In the genomic region with DNA sequence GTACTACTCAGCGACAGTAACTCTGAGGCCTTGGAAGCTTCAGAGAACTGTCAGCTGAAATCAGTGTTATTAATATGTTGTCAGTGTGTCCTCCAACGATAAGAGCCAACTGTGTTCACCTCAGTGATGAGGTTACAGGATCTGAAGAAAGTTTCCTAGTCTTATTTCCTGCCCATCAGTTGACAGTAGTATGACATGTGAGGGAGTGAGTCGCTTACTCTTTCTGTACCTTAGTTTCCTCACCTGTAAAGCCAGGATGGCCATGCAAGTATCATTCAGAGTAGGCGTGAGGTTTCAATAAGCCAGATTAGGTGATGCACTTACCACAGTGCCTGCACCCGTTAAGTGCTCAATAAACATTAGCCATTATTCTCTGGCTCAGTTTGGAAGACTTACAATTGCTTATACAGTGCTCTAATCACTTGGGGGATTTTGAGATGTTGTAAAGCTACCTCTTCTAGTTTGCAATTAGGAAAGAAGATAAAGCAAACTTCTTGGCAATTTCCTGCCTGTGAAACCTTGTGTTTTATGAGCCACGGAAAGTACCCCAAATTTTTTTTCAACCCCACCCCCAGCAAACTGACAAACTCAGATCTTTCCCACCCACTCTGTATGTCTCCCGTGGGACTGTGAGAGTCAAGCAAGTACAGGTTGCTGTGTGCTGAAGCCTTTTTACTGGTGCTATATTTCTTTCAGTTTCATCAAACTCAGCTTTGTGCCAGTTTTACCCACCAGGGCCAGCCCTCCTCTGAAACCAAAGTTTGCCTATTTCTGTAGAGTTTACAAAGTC, we compare ENCODE assay signal across 1 cellular context.
A peak's percentile ranks its signal among the peaks of the same experiment; 100 is the strongest.
TF ChIP-seq lines count a peak whose summit lies in the region.

No MANE protein-coding gene starts in this region.

TF ChIP-seq in K562, 482 proteins besides CTCF, POLR2A, EP300 and RAD21 (continued from another document):
- TF ChIP-seq, protein P1, sequence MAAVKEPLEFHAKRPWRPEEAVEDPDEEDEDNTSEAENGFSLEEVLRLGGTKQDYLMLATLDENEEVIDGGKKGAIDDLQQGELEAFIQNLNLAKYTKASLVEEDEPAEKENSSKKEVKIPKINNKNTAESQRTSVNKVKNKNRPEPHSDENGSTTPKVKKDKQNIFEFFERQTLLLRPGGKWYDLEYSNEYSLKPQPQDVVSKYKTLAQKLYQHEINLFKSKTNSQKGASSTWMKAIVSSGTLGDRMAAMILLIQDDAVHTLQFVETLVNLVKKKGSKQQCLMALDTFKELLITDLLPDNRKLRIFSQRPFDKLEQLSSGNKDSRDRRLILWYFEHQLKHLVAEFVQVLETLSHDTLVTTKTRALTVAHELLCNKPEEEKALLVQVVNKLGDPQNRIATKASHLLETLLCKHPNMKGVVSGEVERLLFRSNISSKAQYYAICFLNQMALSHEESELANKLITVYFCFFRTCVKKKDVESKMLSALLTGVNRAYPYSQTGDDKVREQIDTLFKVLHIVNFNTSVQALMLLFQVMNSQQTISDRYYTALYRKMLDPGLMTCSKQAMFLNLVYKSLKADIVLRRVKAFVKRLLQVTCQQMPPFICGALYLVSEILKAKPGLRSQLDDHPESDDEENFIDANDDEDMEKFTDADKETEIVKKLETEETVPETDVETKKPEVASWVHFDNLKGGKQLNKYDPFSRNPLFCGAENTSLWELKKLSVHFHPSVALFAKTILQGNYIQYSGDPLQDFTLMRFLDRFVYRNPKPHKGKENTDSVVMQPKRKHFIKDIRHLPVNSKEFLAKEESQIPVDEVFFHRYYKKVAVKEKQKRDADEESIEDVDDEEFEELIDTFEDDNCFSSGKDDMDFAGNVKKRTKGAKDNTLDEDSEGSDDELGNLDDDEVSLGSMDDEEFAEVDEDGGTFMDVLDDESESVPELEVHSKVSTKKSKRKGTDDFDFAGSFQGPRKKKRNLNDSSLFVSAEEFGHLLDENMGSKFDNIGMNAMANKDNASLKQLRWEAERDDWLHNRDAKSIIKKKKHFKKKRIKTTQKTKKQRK (IDR thresholded peaks at IDR 0.05; ENCODE audit: borderline replicate concordance, low read depth, low read length), result no peak
- peak; percentile 93 for TF ChIP-seq TEAD4 (IDR thresholded peaks at IDR 0.05; ENCODE audit: low read length)
- no peak for TF ChIP-seq TEAD4 (CRISPR knock-in tag; IDR thresholded peaks at IDR 0.05; ENCODE audit: borderline replicate concordance)
- TF ChIP-seq E2F3 (CRISPR knock-in tag; IDR thresholded peaks at IDR 0.05), result no peak
- TF ChIP-seq ATF7 (IDR thresholded peaks at IDR 0.05), result peak; percentile 51
- TF ChIP-seq TOE1 (IDR thresholded peaks at IDR 0.05; ENCODE audit: borderline replicate concordance), result peak; percentile 41; the same call in 1 of the 2 replicates
- TF ChIP-seq TOE1 (CRISPR knock-in tag; IDR thresholded peaks at IDR 0.05; ENCODE audit: borderline replicate concordance, low read depth), result no peak
- peak; percentile 90 for TF ChIP-seq CTBP1 (IDR thresholded peaks at IDR 0.05; ENCODE audit: borderline replicate concordance)
- TF ChIP-seq, protein P2, sequence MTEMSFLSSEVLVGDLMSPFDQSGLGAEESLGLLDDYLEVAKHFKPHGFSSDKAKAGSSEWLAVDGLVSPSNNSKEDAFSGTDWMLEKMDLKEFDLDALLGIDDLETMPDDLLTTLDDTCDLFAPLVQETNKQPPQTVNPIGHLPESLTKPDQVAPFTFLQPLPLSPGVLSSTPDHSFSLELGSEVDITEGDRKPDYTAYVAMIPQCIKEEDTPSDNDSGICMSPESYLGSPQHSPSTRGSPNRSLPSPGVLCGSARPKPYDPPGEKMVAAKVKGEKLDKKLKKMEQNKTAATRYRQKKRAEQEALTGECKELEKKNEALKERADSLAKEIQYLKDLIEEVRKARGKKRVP (CRISPR knock-in tag; IDR thresholded peaks at IDR 0.05), result no peak
- no peak for TF ChIP-seq MCM5 (IDR thresholded peaks at IDR 0.05; ENCODE audit: low read depth)
- no peak for TF ChIP-seq SMAD3 (CRISPR knock-in tag; conservative IDR thresholded peaks at IDR 0.05)
- peak; percentile 84 for TF ChIP-seq CBFA2T2 (conservative IDR thresholded peaks at IDR 0.05)
- TF ChIP-seq BRD9 (IDR thresholded peaks at IDR 0.05; ENCODE audit: low read depth, partially characterized antibody), result peak; percentile 32
- TF ChIP-seq HEY1 (CRISPR knock-in tag; IDR thresholded peaks at IDR 0.05; ENCODE audit: borderline replicate concordance), result no peak
- TF ChIP-seq MECOM (CRISPR knock-in tag; IDR thresholded peaks at IDR 0.05), result peak; percentile 88
- TF ChIP-seq NCOR1 (IDR thresholded peaks at IDR 0.05), result peak; percentile 85
- TF ChIP-seq, protein P3, sequence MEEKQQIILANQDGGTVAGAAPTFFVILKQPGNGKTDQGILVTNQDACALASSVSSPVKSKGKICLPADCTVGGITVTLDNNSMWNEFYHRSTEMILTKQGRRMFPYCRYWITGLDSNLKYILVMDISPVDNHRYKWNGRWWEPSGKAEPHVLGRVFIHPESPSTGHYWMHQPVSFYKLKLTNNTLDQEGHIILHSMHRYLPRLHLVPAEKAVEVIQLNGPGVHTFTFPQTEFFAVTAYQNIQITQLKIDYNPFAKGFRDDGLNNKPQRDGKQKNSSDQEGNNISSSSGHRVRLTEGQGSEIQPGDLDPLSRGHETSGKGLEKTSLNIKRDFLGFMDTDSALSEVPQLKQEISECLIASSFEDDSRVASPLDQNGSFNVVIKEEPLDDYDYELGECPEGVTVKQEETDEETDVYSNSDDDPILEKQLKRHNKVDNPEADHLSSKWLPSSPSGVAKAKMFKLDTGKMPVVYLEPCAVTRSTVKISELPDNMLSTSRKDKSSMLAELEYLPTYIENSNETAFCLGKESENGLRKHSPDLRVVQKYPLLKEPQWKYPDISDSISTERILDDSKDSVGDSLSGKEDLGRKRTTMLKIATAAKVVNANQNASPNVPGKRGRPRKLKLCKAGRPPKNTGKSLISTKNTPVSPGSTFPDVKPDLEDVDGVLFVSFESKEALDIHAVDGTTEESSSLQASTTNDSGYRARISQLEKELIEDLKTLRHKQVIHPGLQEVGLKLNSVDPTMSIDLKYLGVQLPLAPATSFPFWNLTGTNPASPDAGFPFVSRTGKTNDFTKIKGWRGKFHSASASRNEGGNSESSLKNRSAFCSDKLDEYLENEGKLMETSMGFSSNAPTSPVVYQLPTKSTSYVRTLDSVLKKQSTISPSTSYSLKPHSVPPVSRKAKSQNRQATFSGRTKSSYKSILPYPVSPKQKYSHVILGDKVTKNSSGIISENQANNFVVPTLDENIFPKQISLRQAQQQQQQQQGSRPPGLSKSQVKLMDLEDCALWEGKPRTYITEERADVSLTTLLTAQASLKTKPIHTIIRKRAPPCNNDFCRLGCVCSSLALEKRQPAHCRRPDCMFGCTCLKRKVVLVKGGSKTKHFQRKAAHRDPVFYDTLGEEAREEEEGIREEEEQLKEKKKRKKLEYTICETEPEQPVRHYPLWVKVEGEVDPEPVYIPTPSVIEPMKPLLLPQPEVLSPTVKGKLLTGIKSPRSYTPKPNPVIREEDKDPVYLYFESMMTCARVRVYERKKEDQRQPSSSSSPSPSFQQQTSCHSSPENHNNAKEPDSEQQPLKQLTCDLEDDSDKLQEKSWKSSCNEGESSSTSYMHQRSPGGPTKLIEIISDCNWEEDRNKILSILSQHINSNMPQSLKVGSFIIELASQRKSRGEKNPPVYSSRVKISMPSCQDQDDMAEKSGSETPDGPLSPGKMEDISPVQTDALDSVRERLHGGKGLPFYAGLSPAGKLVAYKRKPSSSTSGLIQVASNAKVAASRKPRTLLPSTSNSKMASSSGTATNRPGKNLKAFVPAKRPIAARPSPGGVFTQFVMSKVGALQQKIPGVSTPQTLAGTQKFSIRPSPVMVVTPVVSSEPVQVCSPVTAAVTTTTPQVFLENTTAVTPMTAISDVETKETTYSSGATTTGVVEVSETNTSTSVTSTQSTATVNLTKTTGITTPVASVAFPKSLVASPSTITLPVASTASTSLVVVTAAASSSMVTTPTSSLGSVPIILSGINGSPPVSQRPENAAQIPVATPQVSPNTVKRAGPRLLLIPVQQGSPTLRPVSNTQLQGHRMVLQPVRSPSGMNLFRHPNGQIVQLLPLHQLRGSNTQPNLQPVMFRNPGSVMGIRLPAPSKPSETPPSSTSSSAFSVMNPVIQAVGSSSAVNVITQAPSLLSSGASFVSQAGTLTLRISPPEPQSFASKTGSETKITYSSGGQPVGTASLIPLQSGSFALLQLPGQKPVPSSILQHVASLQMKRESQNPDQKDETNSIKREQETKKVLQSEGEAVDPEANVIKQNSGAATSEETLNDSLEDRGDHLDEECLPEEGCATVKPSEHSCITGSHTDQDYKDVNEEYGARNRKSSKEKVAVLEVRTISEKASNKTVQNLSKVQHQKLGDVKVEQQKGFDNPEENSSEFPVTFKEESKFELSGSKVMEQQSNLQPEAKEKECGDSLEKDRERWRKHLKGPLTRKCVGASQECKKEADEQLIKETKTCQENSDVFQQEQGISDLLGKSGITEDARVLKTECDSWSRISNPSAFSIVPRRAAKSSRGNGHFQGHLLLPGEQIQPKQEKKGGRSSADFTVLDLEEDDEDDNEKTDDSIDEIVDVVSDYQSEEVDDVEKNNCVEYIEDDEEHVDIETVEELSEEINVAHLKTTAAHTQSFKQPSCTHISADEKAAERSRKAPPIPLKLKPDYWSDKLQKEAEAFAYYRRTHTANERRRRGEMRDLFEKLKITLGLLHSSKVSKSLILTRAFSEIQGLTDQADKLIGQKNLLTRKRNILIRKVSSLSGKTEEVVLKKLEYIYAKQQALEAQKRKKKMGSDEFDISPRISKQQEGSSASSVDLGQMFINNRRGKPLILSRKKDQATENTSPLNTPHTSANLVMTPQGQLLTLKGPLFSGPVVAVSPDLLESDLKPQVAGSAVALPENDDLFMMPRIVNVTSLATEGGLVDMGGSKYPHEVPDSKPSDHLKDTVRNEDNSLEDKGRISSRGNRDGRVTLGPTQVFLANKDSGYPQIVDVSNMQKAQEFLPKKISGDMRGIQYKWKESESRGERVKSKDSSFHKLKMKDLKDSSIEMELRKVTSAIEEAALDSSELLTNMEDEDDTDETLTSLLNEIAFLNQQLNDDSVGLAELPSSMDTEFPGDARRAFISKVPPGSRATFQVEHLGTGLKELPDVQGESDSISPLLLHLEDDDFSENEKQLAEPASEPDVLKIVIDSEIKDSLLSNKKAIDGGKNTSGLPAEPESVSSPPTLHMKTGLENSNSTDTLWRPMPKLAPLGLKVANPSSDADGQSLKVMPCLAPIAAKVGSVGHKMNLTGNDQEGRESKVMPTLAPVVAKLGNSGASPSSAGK (IDR thresholded peaks at IDR 0.05), result no peak
- TF ChIP-seq MTA2 (IDR thresholded peaks at IDR 0.05; ENCODE audit: low read depth), result peak; percentile 78
- TF ChIP-seq RHOXF2B (CRISPR knock-in tag; conservative IDR thresholded peaks at IDR 0.05), result no peak
- peak; percentile 8; the same call in 1 of the 2 replicates for TF ChIP-seq ZNF668 (CRISPR knock-in tag; IDR thresholded peaks at IDR 0.05)
- TF ChIP-seq ESRRA (IDR thresholded peaks at IDR 0.05; ENCODE audit: borderline replicate concordance, low read depth), result peak; percentile 58; the same call in 1 of the 2 replicates
- 0 out of 2 replicates have a peak, but pooled peaks have one; percentile 33 for TF ChIP-seq CREM (IDR thresholded peaks at IDR 0.05; ENCODE audit: low read depth)
- TF ChIP-seq, protein P4, sequence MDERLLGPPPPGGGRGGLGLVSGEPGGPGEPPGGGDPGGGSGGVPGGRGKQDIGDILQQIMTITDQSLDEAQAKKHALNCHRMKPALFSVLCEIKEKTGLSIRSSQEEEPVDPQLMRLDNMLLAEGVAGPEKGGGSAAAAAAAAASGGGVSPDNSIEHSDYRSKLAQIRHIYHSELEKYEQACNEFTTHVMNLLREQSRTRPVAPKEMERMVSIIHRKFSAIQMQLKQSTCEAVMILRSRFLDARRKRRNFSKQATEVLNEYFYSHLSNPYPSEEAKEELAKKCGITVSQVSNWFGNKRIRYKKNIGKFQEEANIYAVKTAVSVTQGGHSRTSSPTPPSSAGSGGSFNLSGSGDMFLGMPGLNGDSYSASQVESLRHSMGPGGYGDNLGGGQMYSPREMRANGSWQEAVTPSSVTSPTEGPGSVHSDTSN (CRISPR knock-in tag; IDR thresholded peaks at IDR 0.05; ENCODE audit: low read depth), result no peak
- TF ChIP-seq, protein P4 (tag; conservative IDR thresholded peaks at IDR 0.05; ENCODE audit: low read depth), result peak; percentile 95
- TF ChIP-seq RNF2 (IDR thresholded peaks at IDR 0.05), result peak; percentile 94
- peak; percentile 86 for TF ChIP-seq NCOA1 (IDR thresholded peaks at IDR 0.05; ENCODE audit: low read depth)
- TF ChIP-seq CHD4 (IDR thresholded peaks at IDR 0.05; ENCODE audit: insufficient read depth, insufficient replicate concordance, low read depth, low read length, poor library complexity, severe bottlenecking), result no peak
- peak; percentile 15; the same call in 1 of the 2 replicates for TF ChIP-seq NFE2 (IDR thresholded peaks at IDR 0.05; ENCODE audit: low read depth)
